Comparison of ENCODE assay signal across 21 cellular contexts in the genomic region with DNA sequence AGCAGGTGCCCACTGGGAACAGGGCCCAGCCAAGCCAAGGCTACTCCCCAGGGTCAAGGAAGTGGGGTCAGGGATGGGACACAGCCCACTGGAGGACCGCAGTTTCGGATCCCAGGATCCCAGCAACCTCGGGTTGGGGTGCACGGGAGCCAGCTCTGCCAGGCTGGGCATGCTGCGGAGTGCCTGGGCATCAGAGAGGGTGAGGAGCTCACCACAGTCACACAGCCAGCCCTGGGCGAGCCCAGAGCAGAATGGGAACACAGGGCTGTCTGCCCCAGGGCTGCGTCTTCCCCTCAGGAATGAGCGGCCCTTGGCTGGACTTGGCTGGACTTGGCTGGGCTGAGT.
DNase-seq lines count a peak whose midpoint lies in the region; ATAC-seq and TF ChIP-seq lines count a peak whose summit lies in the region.
"Had no signal": no experiment of that assay in that cellular context is flagged by ENCODE, and none has a peak within 500 bp of the region (broad histone marks: within the 10 kb centered on the region; RNA-seq: fewer than 3 reads in every experiment).

No MANE protein-coding gene starts in this region.

- DNase-seq in left ventricle myocardium inferior (no peak), heart left ventricle (no peak), SJCRH30 (no peak), psoas muscle (no peak), SIG-M5 treated with dmso at 0.1 percent for 504 hours (lab: John Stamatoyannopoulos, UW; ENCODE audit: unreplicated experiment) (no peak), colonic mucosa (no peak)
- DNase-seq: 8988T; BE2C; C1 segment of cervical spinal cord; CD4-positive, CD25-positive, alpha-beta regulatory T cell; CD8-positive, alpha-beta memory T cell; COR-L47; DMS 273 treated with DMSO at 0.1 percent for 48 hours; DMS53; DND-41; EL; GM23248 had no signal

- ATAC-seq in heart left ventricle (no peak), psoas muscle (peak in 1 of 4 donors; percentile 1), HG03565 (IDR thresholded peaks at IDR 0.05; ENCODE audit: unreplicated experiment) (no peak)
- ATAC-seq: GM12878 had no signal

- H3K27me3 ChIP-seq in left ventricle myocardium inferior (ENCODE audit: low read depth): peaks cover 17% of the 10 kb centered on the region
- peaks cover 0 to 2% (median 0%) of the 10 kb centered on the region in 9 donors for H3K27me3 ChIP-seq in heart left ventricle
- no peaks in the 10 kb centered on the region for H3K27me3 ChIP-seq in SJCRH30
- no peaks in the 10 kb centered on the region for H3K27me3 ChIP-seq in psoas muscle (ENCODE audit: insufficient read depth in 3 of 3, low read length in 2 of 3)
- no peaks in the 10 kb centered on the region for H3K27me3 ChIP-seq in colonic mucosa
- H3K27me3 ChIP-seq: BE2C had no signal

- H3K9me3 ChIP-seq in left ventricle myocardium inferior (replicated peaks) (peaks cover 5% of the 10 kb centered on the region), heart left ventricle (no peaks in the 10 kb centered on the region), SJCRH30 (replicated peaks) (no peaks in the 10 kb centered on the region), psoas muscle (no peaks in the 10 kb centered on the region), colonic mucosa (no peaks in the 10 kb centered on the region)
- H3K9me3 ChIP-seq: BE2C, HAP-1 had no signal

- TF ChIP-seq CTCF in left ventricle myocardium inferior (IDR thresholded peaks at IDR 0.05; ENCODE audit: borderline replicate concordance) (no peak), heart left ventricle (IDR thresholded peaks at IDR 0.05) (no peak), psoas muscle (IDR thresholded peaks at IDR 0.05) (no peak), colonic mucosa (IDR thresholded peaks at IDR 0.05) (no peak)

- TF ChIP-seq POLR2A in heart left ventricle (IDR thresholded peaks at IDR 0.05): no peak

- 64 to 78% (median 71%) methylated on average over 6 to 8 of the region's 8 CpGs for WGBS in heart left ventricle, 4 donors
- 33 to 71% (median 37%) methylated on average over 8 of the region's 8 CpGs for WGBS in psoas muscle, 3 donors

- H3K27ac ChIP-seq in left ventricle myocardium inferior (replicated peaks) (peak overlapping the region; percentile 94), heart left ventricle (peak overlapping the region in 3 of 12 donors; percentile 18 to 94 (median 52)), SJCRH30 (peak overlapping the region; percentile 52), psoas muscle (peak overlapping the region; percentile 92), colonic mucosa (no peak overlapping the region)
- H3K27ac ChIP-seq: GM23248, HL-60 had no signal

- no peak overlapping the region for H3K4me3 ChIP-seq in left ventricle myocardium inferior
- H3K4me3 ChIP-seq in heart left ventricle: no peak overlapping the region
- no peak overlapping the region for H3K4me3 ChIP-seq in SJCRH30
- H3K4me3 ChIP-seq in psoas muscle: no peak overlapping the region
- no peak overlapping the region for H3K4me3 ChIP-seq in colonic mucosa
- H3K4me3 ChIP-seq: GM12878, GM23248, HAP-1 had no signal

- intact Hi-C loops in left ventricle myocardium inferior (cut with micrococcal nuclease) (no loop called here), heart left ventricle (cut with DNase I) (no loop called here), psoas muscle (cut with DNase I) (no loop called here), colonic mucosa (cut with DNase I) (no loop called here)

- no peak overlapping the region for H3K9ac ChIP-seq in colonic mucosa (ENCODE audit: low read depth in 2 of 2, low read length in 2 of 2)
- H3K9ac ChIP-seq: GM23248 had no signal

- H3K4me1 ChIP-seq in left ventricle myocardium inferior: peaks cover 5% of the 10 kb centered on the region
- peaks cover 0 to 16% (median 0%) of the 10 kb centered on the region in 12 donors for H3K4me1 ChIP-seq in heart left ventricle
- H3K4me1 ChIP-seq in SJCRH30: peaks cover 65% of the 10 kb centered on the region
- peaks cover 29% of the 10 kb centered on the region for H3K4me1 ChIP-seq in psoas muscle
- H3K4me1 ChIP-seq in colonic mucosa: no peaks in the 10 kb centered on the region
- H3K4me1 ChIP-seq: BE2C, HAP-1 had no signal

- H3K36me3 ChIP-seq in left ventricle myocardium inferior: peaks cover under 1% of the 10 kb centered on the region
- peaks cover 0 to 25% (median 0%) of the 10 kb centered on the region in 9 donors for H3K36me3 ChIP-seq in heart left ventricle
- H3K36me3 ChIP-seq in SJCRH30: no peaks in the 10 kb centered on the region
- H3K36me3 ChIP-seq in psoas muscle (ENCODE audit: insufficient read depth in 1 of 2, low read depth in 1 of 2): peaks cover 0 to 17% of the 10 kb centered on the region in 2 donors
- H3K36me3 ChIP-seq in colonic mucosa: no peaks in the 10 kb centered on the region
- H3K36me3 ChIP-seq: BE2C, HAP-1 had no signal
